ENCODE assay signal across 2 cellular contexts in genomic region chr4:145525291-145525740, GRCh38.
TF ChIP-seq lines count a peak whose summit lies in the region.

No MANE protein-coding gene starts in this region.

TF ChIP-seq in IMR-90, 13 proteins besides CTCF, POLR2A, EP300 and RAD21 (continued from another document):
- TF ChIP-seq CHD1 (IDR thresholded peaks at IDR 0.05; ENCODE audit: low read depth, low read length) (no peak), RCOR1 (IDR thresholded peaks at IDR 0.05; ENCODE audit: insufficient replicate concordance, low read length) (no peak)

TF ChIP-seq in WTC11, 78 proteins besides CTCF, POLR2A, EP300 and RAD21 (continued from another document):
- no peak for TF ChIP-seq USF2 (CRISPR knock-in tag; IDR thresholded peaks at IDR 0.05)
- no peak for TF ChIP-seq NR3C1 (CRISPR knock-in tag; conservative IDR thresholded peaks at IDR 0.05; ENCODE audit: low read depth)
- no peak for TF ChIP-seq ATF3 (CRISPR knock-in tag; conservative IDR thresholded peaks at IDR 0.05)
- no peak for TF ChIP-seq PRRX2 (CRISPR knock-in tag; IDR thresholded peaks at IDR 0.05)
- no peak for TF ChIP-seq NR2C2 (CRISPR knock-in tag; IDR thresholded peaks at IDR 0.05)
- TF ChIP-seq CDX4 (CRISPR knock-in tag; IDR thresholded peaks at IDR 0.05; ENCODE audit: borderline replicate concordance) = no peak
- TF ChIP-seq ELF4 (CRISPR knock-in tag; IDR thresholded peaks at IDR 0.05; ENCODE audit: low read depth) = no peak
- TF ChIP-seq ZBTB21 (CRISPR knock-in tag; IDR thresholded peaks at IDR 0.05; ENCODE audit: borderline replicate concordance) = no peak
- TF ChIP-seq ZNF671 (CRISPR knock-in tag; IDR thresholded peaks at IDR 0.05) = no peak
- no peak for TF ChIP-seq TCF7 (CRISPR knock-in tag; IDR thresholded peaks at IDR 0.05; ENCODE audit: low read depth)
- no peak for TF ChIP-seq STAT6 (CRISPR knock-in tag; conservative IDR thresholded peaks at IDR 0.05; ENCODE audit: low read depth)
- TF ChIP-seq TEAD4 (CRISPR knock-in tag; IDR thresholded peaks at IDR 0.05) = no peak
